8 cellular contexts compared by ENCODE assay signal in genomic region chr5:154940375-154940771, GRCh38. TPM values are rescaled to one million over a fixed set of nuclear protein-coding genes. Genes with fewer than 3 reads are reported as not detected.
DNase-seq lines count a peak whose midpoint lies in the region; ATAC-seq, FAIRE-seq and TF ChIP-seq lines count a peak whose summit lies in the region.

No MANE protein-coding gene starts in this region.

- H4K20me1 ChIP-seq in Karpas-422 (ENCODE audit: insufficient read depth, low read depth, low read length): no peaks in the 10 kb centered on the region

- no peaks in the 10 kb centered on the region for H3K9me2 ChIP-seq in Karpas-422 (replicated peaks; ENCODE audit: insufficient read depth, low read length)

- FAIRE-seq in RCC 7860 (lab: Jason Lieb, UNC): no peak

- ATAC-seq in naive thymus-derived CD8-positive, alpha-beta T cell: no peak

- POLR2A ChIA-PET in naive thymus-derived CD8-positive, alpha-beta T cell (lab: Charles Lee): interaction anchor here (1.0 kb wide), 1 partner anchor 13 kb away, joined by 4 read pairs; no protein-coding TSS in a partner anchor

- H3K9me3 Mint-ChIP-seq in naive thymus-derived CD8-positive, alpha-beta T cell: no peaks in the 10 kb centered on the region

- peak overlapping the region; percentile 77 for H3K4me2 ChIP-seq in Karpas-422 (ENCODE audit: low read depth, low read length, poor library complexity, severe bottlenecking)

- H3K4me1 ChIP-seq in Karpas-422 (ENCODE audit: low read length): peaks cover 49% of the 10 kb centered on the region

- no peaks in the 10 kb centered on the region for H3K27me3 ChIP-seq in Karpas-422 (ENCODE audit: low read length)

- H3K27ac Mint-ChIP-seq in naive thymus-derived CD8-positive, alpha-beta T cell: peak overlapping the region; percentile 95 to 99 (median 97)

- H3K79me2 ChIP-seq in Karpas-422 (ENCODE audit: low read length): peaks cover 69% of the 10 kb centered on the region

- no peak overlapping the region for H3K27ac ChIP-seq in Karpas-422 (ENCODE audit: low read length)

- TF ChIP-seq CTCF in AG10803 (conservative IDR thresholded peaks at IDR 0.05; ENCODE audit: low read length): no peak
- TF ChIP-seq CTCF in choroid plexus epithelial cell (conservative IDR thresholded peaks at IDR 0.05; ENCODE audit: low read depth, low read length): no peak

- no peak for DNase-seq in AG10803 (ENCODE audit: low read depth)
- no peak for DNase-seq in Karpas-422
- DNase-seq in choroid plexus epithelial cell (ENCODE audit: low read depth): no peak
- DNase-seq in naive thymus-derived CD8-positive, alpha-beta T cell: no peak
- no peak for DNase-seq in NCI-H2081 treated with DMSO at 0.1 percent for 48 hours (lab: John Stamatoyannopoulos, UW)
- no peak for DNase-seq in NCI-H748 treated with DMSO at 0.1 percent for 48 hours (lab: John Stamatoyannopoulos, UW)
- no peak for DNase-seq in RCC 7860 (ENCODE audit: low spot score)
- DNase-seq in activated CD4-positive, CD25-positive, alpha-beta regulatory T cell treated with anti-CD3 and anti-CD28 coated beads, Interleukin-2, amount 50 U/mL, for 72 hours: no peak

- H3K27me3 Mint-ChIP-seq in naive thymus-derived CD8-positive, alpha-beta T cell: peaks cover 0 to 4% (median 0%) of the 10 kb centered on the region in 5 donors

- peak overlapping the region; percentile 80 for H3K9ac ChIP-seq in Karpas-422 (ENCODE audit: low read length)

- peaks cover 20 to 62% (median 56%) of the 10 kb centered on the region in 4 donors for H3K4me1 Mint-ChIP-seq in naive thymus-derived CD8-positive, alpha-beta T cell

- H3K4me3 Mint-ChIP-seq in naive thymus-derived CD8-positive, alpha-beta T cell: peak overlapping the region; percentile 89 to 99 (median 98)

- H3K9me3 ChIP-seq in Karpas-422 (ENCODE audit: low read length): no peaks in the 10 kb centered on the region

- H3K36me3 Mint-ChIP-seq in naive thymus-derived CD8-positive, alpha-beta T cell: peaks cover under 1 to 10% (median 3%) of the 10 kb centered on the region in 3 donors

- H3K36me3 ChIP-seq in Karpas-422 (ENCODE audit: insufficient read depth, low read length): peaks cover 4% of the 10 kb centered on the region

- peak overlapping the region; percentile 78 for H3K4me3 ChIP-seq in AG10803 (ENCODE audit: low read length)
- peak overlapping the region; percentile 80 for H3K4me3 ChIP-seq in Karpas-422 (ENCODE audit: low read length)
- H3K4me3 ChIP-seq in choroid plexus epithelial cell (ENCODE audit: low read depth, low read length): peak overlapping the region; percentile 85

- H2AFZ ChIP-seq in Karpas-422 (ENCODE audit: low read length): no peak overlapping the region

RNA-seq across cellular contexts. Expression of gene MRPL22, which starts 0.5 kb away (rescaled TPM):
- total RNA-seq in Karpas-422 (2014; rRNA removed; shearing (Covaris generic); ENCODE audit: low replicate concordance): 21.3 and 35.0 TPM in 2 replicates
- 10 to 100 TPM; 25.6 to 27.2 TPM for total RNA-seq in naive thymus-derived CD8-positive, alpha-beta T cell
- 100 to 1,000 TPM in 1 of 3 donors, 10 to 100 TPM in 2; 71.8 to 108 (median 88.8) TPM for polyA plus RNA-seq in naive thymus-derived CD8-positive, alpha-beta T cell

RNA-seq across cellular contexts. Expression of gene GEMIN5, which starts 2.4 kb away (rescaled TPM):
- total RNA-seq in Karpas-422 (2014; rRNA removed; shearing (Covaris generic); ENCODE audit: low replicate concordance): 19.3 and 20.8 TPM in 2 replicates
- 10 to 100 TPM; 16.3 to 18.7 TPM for total RNA-seq in naive thymus-derived CD8-positive, alpha-beta T cell
- polyA plus RNA-seq in naive thymus-derived CD8-positive, alpha-beta T cell: 10 to 100 TPM in 1 of 3 donors, 1 to 10 TPM in 2; 6.2 to 10.5 (median 9.5) TPM
